Comparison of ENCODE assay signal across 26 cellular contexts in the genomic region with DNA sequence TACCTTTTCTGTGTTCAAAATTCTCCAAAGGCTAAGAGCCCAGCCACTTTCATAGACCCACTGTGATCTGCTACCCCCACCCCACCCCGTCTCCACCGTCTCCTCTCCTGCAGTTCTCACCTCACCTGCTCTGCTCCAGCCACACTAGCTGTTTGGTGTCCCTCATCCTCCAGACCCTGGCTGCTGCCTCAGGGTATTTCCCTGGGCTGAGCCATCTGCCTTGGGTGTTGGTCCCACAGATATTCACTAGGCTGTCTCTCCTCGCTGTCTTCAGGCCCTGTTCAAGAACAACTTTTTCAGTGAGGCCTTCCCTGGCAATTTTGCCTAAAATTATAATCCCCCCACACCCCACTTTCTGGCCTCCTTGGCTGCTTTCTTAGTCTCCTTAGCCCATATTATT. TPM values are rescaled to one million over a fixed set of nuclear protein-coding genes. Genes with fewer than 3 reads are reported as not detected.
"Had no signal": no experiment of that assay in that cellular context is flagged by ENCODE, and none has a peak within 500 bp of the region (broad histone marks: within the 10 kb centered on the region; RNA-seq: fewer than 3 reads in every experiment).

No MANE protein-coding gene starts in this region.

- H3K4me1 ChIP-seq: colonic mucosa, esophagus muscularis mucosa, esophagus squamous epithelium, gastroesophageal sphincter, heart left ventricle, heart right ventricle had no signal

- DNase-seq: colonic mucosa; cortex of kidney; dermis blood vessel endothelial cell; dorsolateral prefrontal cortex; effector CD4-positive, alpha-beta T cell; effector CD8-positive, alpha-beta T cell; effector memory CD4-positive, alpha-beta T cell; effector memory CD8-positive, alpha-beta T cell; endodermal cell; erythroblast; esophagus squamous epithelium; foreskin fibroblast; foreskin keratinocyte; foreskin melanocyte; gastrocnemius medialis; glutamatergic neuron; head of caudate nucleus; heart left ventricle; heart right ventricle had no signal

- H3K9me3 ChIP-seq: colonic mucosa, esophagus muscularis mucosa, esophagus squamous epithelium, gastrocnemius medialis, gastroesophageal sphincter, heart left ventricle had no signal

- H3K27me3 ChIP-seq: colonic mucosa, dorsolateral prefrontal cortex, esophagus muscularis mucosa, esophagus squamous epithelium, foreskin keratinocyte, gastrocnemius medialis, gastroesophageal sphincter, heart left ventricle, heart right ventricle had no signal

- H3K36me3 ChIP-seq: colonic mucosa, esophagus muscularis mucosa, esophagus squamous epithelium, gastrocnemius medialis, gastroesophageal sphincter, heart left ventricle, heart right ventricle had no signal

- ATAC-seq: effector memory CD8-positive, alpha-beta T cell; esophagus mucosa; foreskin keratinocyte; gastrocnemius medialis; gastroesophageal sphincter; heart left ventricle; heart right ventricle had no signal

- H3K4me3 ChIP-seq: colonic mucosa, coronary artery, dorsolateral prefrontal cortex, esophagus muscularis mucosa, esophagus squamous epithelium, gastrocnemius medialis, gastroesophageal sphincter, heart left ventricle, heart right ventricle had no signal

- H3K27ac ChIP-seq: colonic mucosa, coronary artery, dorsolateral prefrontal cortex, epithelial cell of prostate, esophagus muscularis mucosa, esophagus squamous epithelium, foreskin keratinocyte, gastrocnemius medialis, gastroesophageal sphincter, heart left ventricle, heart right ventricle had no signal

RNA-seq across cellular contexts. Expression of a gene that starts 31.8 kb away (rescaled TPM):
- polyA plus RNA-seq: endothelial cell of umbilical vein, fibroblast of lung had no signal
